In genomic region chr3:37730825-37731224, GRCh38 we compare ENCODE assay signal across 17 cellular contexts.
"Had no signal": no experiment of that assay in that cellular context is flagged by ENCODE, and none has a peak within 500 bp of the region (broad histone marks: within the 10 kb centered on the region; RNA-seq: fewer than 3 reads in every experiment).

No MANE protein-coding gene starts in this region.

- H3K4me1 ChIP-seq: gastrocnemius medialis, parathyroid adenoma, suprapubic skin had no signal

- H3K27ac ChIP-seq: dorsolateral prefrontal cortex, epithelial cell of prostate, gastrocnemius medialis, hepatocyte, left lung, neural progenitor cell, parathyroid adenoma, sigmoid colon, spleen, suprapubic skin had no signal

- H3K4me2 ChIP-seq: hepatocyte, neural progenitor cell had no signal

- DNase-seq: dorsolateral prefrontal cortex; effector CD4-positive, alpha-beta T cell; foreskin fibroblast; gastrocnemius medialis; left cardiac atrium; left lung; mesenchymal stem cell; naive B cell; sigmoid colon; spleen; stimulated activated CD4-positive, alpha-beta T cell treated with anti-CD3 and anti-CD28 coated beads, Interleukin-4, amount 100 ng/mL, for 4 hours had no signal

- H3K9ac ChIP-seq: neural progenitor cell, parathyroid adenoma had no signal

- H3K4me3 ChIP-seq: dorsolateral prefrontal cortex, gastrocnemius medialis, hepatocyte, left lung, mucosa of descending colon, neural progenitor cell, sigmoid colon, spleen, suprapubic skin had no signal

- H3K9me3 ChIP-seq: gastrocnemius medialis, left lung, mucosa of descending colon, sigmoid colon, spleen, suprapubic skin had no signal

- H3K36me3 ChIP-seq: gastrocnemius medialis, neural progenitor cell, suprapubic skin had no signal

- H3K27me3 ChIP-seq: dorsolateral prefrontal cortex, gastrocnemius medialis, left lung, neural progenitor cell, sigmoid colon, suprapubic skin had no signal

- H2AFZ ChIP-seq: hepatocyte, neural progenitor cell, parathyroid adenoma had no signal

- H3K79me2 ChIP-seq: hepatocyte, parathyroid adenoma had no signal
